ENCODE assay signal across 9 cellular contexts in genomic region chr1:224733021-224733911, GRCh38.
DNase-seq lines count a peak whose midpoint lies in the region; ATAC-seq and TF ChIP-seq lines count a peak whose summit lies in the region.
"Had no signal": no experiment of that assay in that cellular context is flagged by ENCODE, and none has a peak within 500 bp of the region (broad histone marks: within the 10 kb centered on the region; RNA-seq: fewer than 3 reads in every experiment).

No MANE protein-coding gene starts in this region.

- H3K9me3 ChIP-seq in breast epithelium (no peaks in the 10 kb centered on the region), Peyer's patch (no peaks in the 10 kb centered on the region)

- CTCF ChIA-PET in activated CD4-positive, alpha-beta memory T cell treated with anti-CD3 and anti-CD28 coated beads, Interleukin-2, amount 10 ng/mL, durations not matched to agents 7 days and 5 days (lab: Charles Lee), result no interaction called here

- no peaks in the 10 kb centered on the region for H3K36me3 Mint-ChIP-seq in progenitor cell of endocrine pancreas (ENCODE audit: insufficient read depth)
- no peaks in the 10 kb centered on the region for H3K36me3 Mint-ChIP-seq in activated CD4-positive, alpha-beta memory T cell treated with anti-CD3 and anti-CD28 coated beads, Interleukin-2, amount 10 ng/mL, durations not matched to agents 7 days and 5 days (ENCODE audit: low read depth)

- peaks cover 28% of the 10 kb centered on the region for H3K4me1 Mint-ChIP-seq in progenitor cell of endocrine pancreas (ENCODE audit: low read depth)
- peaks cover 16% of the 10 kb centered on the region for H3K4me1 Mint-ChIP-seq in activated CD4-positive, alpha-beta memory T cell treated with anti-CD3 and anti-CD28 coated beads, Interleukin-2, amount 10 ng/mL, durations not matched to agents 7 days and 5 days

- no peak overlapping the region for H3K4me3 ChIP-seq in breast epithelium
- no peak overlapping the region for H3K4me3 ChIP-seq in Peyer's patch

- peaks cover 9% of the 10 kb centered on the region for H3K27me3 Mint-ChIP-seq in progenitor cell of endocrine pancreas
- H3K27me3 Mint-ChIP-seq in activated CD4-positive, alpha-beta memory T cell treated with anti-CD3 and anti-CD28 coated beads, Interleukin-2, amount 10 ng/mL, durations not matched to agents 7 days and 5 days, result peaks cover 7% of the 10 kb centered on the region
- H3K27me3 Mint-ChIP-seq: central memory CD8-positive, alpha-beta T cell had no signal

- no peak overlapping the region for H3K4me3 Mint-ChIP-seq in progenitor cell of endocrine pancreas (ENCODE audit: low read depth)
- no peak overlapping the region for H3K4me3 Mint-ChIP-seq in activated CD4-positive, alpha-beta memory T cell treated with anti-CD3 and anti-CD28 coated beads, Interleukin-2, amount 10 ng/mL, durations not matched to agents 7 days and 5 days
- H3K4me3 Mint-ChIP-seq: central memory CD8-positive, alpha-beta T cell had no signal

- no peaks in the 10 kb centered on the region for H3K4me1 ChIP-seq in breast epithelium
- H3K4me1 ChIP-seq in Peyer's patch, result peaks cover 0 to 8% (median 0%) of the 10 kb centered on the region in 4 donors

- peak; percentile 49 for DNase-seq in Daoy (ENCODE audit: low read depth)
- peak; percentile 52 to 57 for DNase-seq in breast epithelium (ENCODE audit: low spot score in 2 of 2)
- DNase-seq in progenitor cell of endocrine pancreas (ENCODE audit: low spot score, unreplicated experiment), result no peak
- DNase-seq in activated CD4-positive, alpha-beta memory T cell treated with anti-CD3 and anti-CD28 coated beads, Interleukin-2, amount 10 ng/mL, durations not matched to agents 7 days and 5 days, result no peak
- no peak for DNase-seq in posterior cingulate gyrus
- DNase-seq in Peyer's patch, result no peak

- H3K9me3 Mint-ChIP-seq in progenitor cell of endocrine pancreas (ENCODE audit: low read depth), result no peaks in the 10 kb centered on the region
- H3K9me3 Mint-ChIP-seq in activated CD4-positive, alpha-beta memory T cell treated with anti-CD3 and anti-CD28 coated beads, Interleukin-2, amount 10 ng/mL, durations not matched to agents 7 days and 5 days, result no peaks in the 10 kb centered on the region
- H3K9me3 Mint-ChIP-seq: central memory CD8-positive, alpha-beta T cell had no signal

- no peak for TF ChIP-seq POLR2A in breast epithelium (IDR thresholded peaks at IDR 0.05)
- no peak for TF ChIP-seq POLR2A in Peyer's patch (IDR thresholded peaks at IDR 0.05)

- ATAC-seq in GM19463 (IDR thresholded peaks at IDR 0.05; ENCODE audit: unreplicated experiment), result peak; percentile 55
- ATAC-seq in HG03457 (IDR thresholded peaks at IDR 0.05; ENCODE audit: unreplicated experiment), result peak; percentile 75

- peak overlapping the region; percentile 95 for H3K27ac Mint-ChIP-seq in progenitor cell of endocrine pancreas
- H3K27ac Mint-ChIP-seq in activated CD4-positive, alpha-beta memory T cell treated with anti-CD3 and anti-CD28 coated beads, Interleukin-2, amount 10 ng/mL, durations not matched to agents 7 days and 5 days, result no peak overlapping the region

- intact Hi-C loops in breast epithelium (cut with DNase I; ENCODE audit: low total_unique reads) (no loop called here), posterior cingulate gyrus (cut with DNase I) (no loop called here)

- POLR2A ChIA-PET in activated CD4-positive, alpha-beta memory T cell treated with anti-CD3 and anti-CD28 coated beads, Interleukin-2, amount 10 ng/mL, durations not matched to agents 7 days and 5 days (lab: Charles Lee), result no interaction called here

- H3K36me3 ChIP-seq in breast epithelium, result no peaks in the 10 kb centered on the region
- no peaks in the 10 kb centered on the region for H3K36me3 ChIP-seq in Peyer's patch

- TF ChIP-seq CTCF in breast epithelium (IDR thresholded peaks at IDR 0.05) (no peak), progenitor cell of endocrine pancreas (IDR thresholded peaks at IDR 0.05; ENCODE audit: unreplicated experiment) (no peak), Peyer's patch (IDR thresholded peaks at IDR 0.05) (no peak)

- H3K27me3 ChIP-seq in breast epithelium (no peaks in the 10 kb centered on the region), Peyer's patch (no peaks in the 10 kb centered on the region)

- H3K27ac ChIP-seq in breast epithelium, result peak overlapping the region; percentile 82 to 86
- no peak overlapping the region for H3K27ac ChIP-seq in Peyer's patch

Comparison
In these comparisons a context has a peak if more than half of its experiments do, and no peak if none do; other contexts are left out.
1. DNase-seq: peak in Daoy (single experiment) and breast epithelium (2 of 2); none in progenitor cell of endocrine pancreas (single experiment), activated CD4-positive, alpha-beta memory T cell treated with anti-CD3 and anti-CD28 coated beads, Interleukin-2, amount 10 ng/mL, durations not matched to agents 7 days and 5 days (single experiment), posterior cingulate gyrus (0 of 10) and Peyer's patch (0 of 3).
2. H3K27ac ChIP-seq: peak in breast epithelium (2 of 2); none in Peyer's patch (0 of 4).